ENCODE assay signal across 2 cellular contexts in the genomic region with DNA sequence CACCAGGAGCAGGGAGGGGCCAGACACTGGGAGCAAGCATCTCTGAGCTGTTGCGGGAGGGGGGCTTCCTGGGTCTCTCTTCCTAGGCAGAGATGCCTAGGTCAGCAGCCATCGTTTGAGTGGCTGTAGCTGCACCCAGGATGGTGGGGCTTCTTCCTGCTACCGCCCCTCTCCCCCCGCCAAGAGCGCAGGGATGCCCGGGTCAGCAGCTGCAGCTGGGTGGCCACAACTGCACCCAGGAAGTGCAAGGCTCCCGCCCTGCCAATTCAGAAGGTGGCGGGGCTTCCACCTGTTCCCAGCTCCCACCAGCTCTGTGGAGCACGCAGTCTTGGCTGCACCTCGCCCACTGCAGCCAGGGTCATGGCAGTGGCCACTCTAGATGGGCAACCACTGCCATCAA.
TF ChIP-seq lines count a peak whose summit lies in the region.

No MANE protein-coding gene starts in this region.

TF ChIP-seq in K562, 482 proteins besides CTCF, POLR2A, EP300 and RAD21:
- TF ChIP-seq POLR2G (IDR thresholded peaks at IDR 0.05; ENCODE audit: low read depth, low read length) (0 out of 2 replicates have a peak, but pooled peaks have one; percentile 37), BRD4 (IDR thresholded peaks at IDR 0.05) (no peak)

TF ChIP-seq in HepG2, 621 proteins besides CTCF, POLR2A, EP300 and RAD21:
- TF ChIP-seq AGO2 (optimal IDR thresholded peaks at IDR 0.05; ENCODE audit: low read depth, low read length), result peak; percentile 63
- no peak for TF ChIP-seq ZFY (CRISPR knock-in tag; IDR thresholded peaks at IDR 0.05)
